In genomic region chr4:6137027-6137746, GRCh38 we compare ENCODE assay signal across 1 cellular context.
TF ChIP-seq lines count a peak whose summit lies in the region.

No MANE protein-coding gene starts in this region.

TF ChIP-seq in HepG2, 621 proteins besides CTCF, POLR2A, EP300 and RAD21 (continued from another document):
- TF ChIP-seq ZBTB34 (CRISPR knock-in tag; IDR thresholded peaks at IDR 0.05) (no peak), ZBTB2 (CRISPR knock-in tag; IDR thresholded peaks at IDR 0.05; ENCODE audit: low read depth) (no peak), PBX2 (CRISPR knock-in tag; IDR thresholded peaks at IDR 0.05) (no peak), MNT (IDR thresholded peaks at IDR 0.05) (0 out of 2 replicates have a peak, but pooled peaks have one; percentile 20), NR1H2 (CRISPR knock-in tag; IDR thresholded peaks at IDR 0.05; ENCODE audit: borderline replicate concordance, low read depth) (no peak)
